Comparison of ENCODE assay signal across 1 cellular context in the genomic region with DNA sequence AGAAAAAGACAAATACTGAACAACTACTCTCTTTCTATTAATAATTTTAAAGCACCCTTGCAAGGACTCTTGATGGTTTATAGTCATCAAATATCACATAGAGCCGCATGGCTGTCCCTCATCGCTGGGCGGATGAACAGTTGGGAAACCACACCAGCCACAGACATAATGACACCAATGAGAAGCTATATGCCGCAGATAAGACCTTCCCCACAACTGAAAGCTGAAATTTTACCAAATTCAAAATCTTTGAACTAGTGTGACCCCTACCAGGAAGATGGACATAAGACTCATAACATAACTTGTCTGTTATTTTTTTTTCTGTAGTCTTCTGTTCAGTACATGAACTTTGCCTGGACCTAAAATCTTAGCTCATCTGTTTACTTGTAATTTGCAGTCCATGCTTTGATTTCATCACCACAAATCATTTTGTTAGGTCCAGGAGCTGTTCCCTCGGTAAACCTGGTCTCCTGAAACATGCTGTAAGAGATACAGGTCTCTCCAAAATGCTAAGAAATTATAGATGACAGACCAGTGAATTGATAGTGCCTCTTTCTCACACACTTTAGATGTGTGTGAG.
TF ChIP-seq lines count a peak whose summit lies in the region.

No MANE protein-coding gene starts in this region.

TF ChIP-seq in K562, 482 proteins besides CTCF, POLR2A, EP300 and RAD21 (continued from another document):
- TF ChIP-seq MGA (IDR thresholded peaks at IDR 0.05) (0 out of 2 replicates have a peak, but pooled peaks have one; percentile 22), KDM1A (IDR thresholded peaks at IDR 0.05) (peak; percentile 79 to 88; a peak in 3 of 4 replicates), ETV1 (tag; conservative IDR thresholded peaks at IDR 0.05; ENCODE audit: low read depth) (0 out of 2 replicates have a peak, but pooled peaks have one; percentile 13), MYNN (IDR thresholded peaks at IDR 0.05) (no peak), MYNN (CRISPR knock-in tag; IDR thresholded peaks at IDR 0.05) (no peak), ID3 (CRISPR knock-in tag; IDR thresholded peaks at IDR 0.05) (no peak), ID3 (tag; IDR thresholded peaks at IDR 0.05) (0 out of 2 replicates have a peak, but pooled peaks have one; percentile 19), CBFA2T3 (IDR thresholded peaks at IDR 0.05) (peak; percentile 30; the same call in 1 of the 2 replicates), BRF1 (IDR thresholded peaks at IDR 0.05; ENCODE audit: borderline replicate concordance, extremely low read depth, insufficient read length) (no peak), ARNT (IDR thresholded peaks at IDR 0.05) (no peak), MEIS2 (IDR thresholded peaks at IDR 0.05; ENCODE audit: partially characterized antibody) (peak; percentile 64), HDAC2 (IDR thresholded peaks at IDR 0.05) (peak; percentile 63; the same call in 1 of the 2 replicates), TAF15 (IDR thresholded peaks at IDR 0.05; ENCODE audit: low read depth, low read length) (no peak), PKNOX1 (IDR thresholded peaks at IDR 0.05) (peak; percentile 45; the same call in 1 of the 2 replicates), CEBPG (CRISPR knock-in tag; IDR thresholded peaks at IDR 0.05) (no peak), CEBPG (tag; conservative IDR thresholded peaks at IDR 0.05 in 1 of 2, IDR thresholded peaks at IDR 0.05 in 1 of 2) (peak in 1 of 2 experiments; percentile 29; a peak in 1 of 4 replicates), ATF3 (IDR thresholded peaks at IDR 0.05) (peak; percentile 51; the same call in 1 of the 2 replicates), ATF3 (CRISPR knock-in tag; conservative IDR thresholded peaks at IDR 0.05) (no peak), FOXM1 (IDR thresholded peaks at IDR 0.05; ENCODE audit: low read depth) (peak; percentile 39; the same call in 1 of the 2 replicates), FOXM1 (CRISPR knock-in tag; IDR thresholded peaks at IDR 0.05; ENCODE audit: low read depth) (no peak), KLF10 (CRISPR knock-in tag; IDR thresholded peaks at IDR 0.05) (no peak), NFRKB (IDR thresholded peaks at IDR 0.05; ENCODE audit: low read depth) (no peak), ELF1 (tag; IDR thresholded peaks at IDR 0.05) (no peak), VEZF1 (CRISPR knock-in tag; IDR thresholded peaks at IDR 0.05) (0 out of 2 replicates have a peak, but pooled peaks have one; percentile 14), L3MBTL2 (IDR thresholded peaks at IDR 0.05) (peak; percentile 38; the same call in 1 of the 2 replicates), ESRRA (IDR thresholded peaks at IDR 0.05; ENCODE audit: borderline replicate concordance, low read depth) (peak; percentile 56; the same call in 1 of the 2 replicates), CREBBP (IDR thresholded peaks at IDR 0.05; ENCODE audit: low read depth, low read length) (no peak)
- TF ChIP-seq, protein P1, sequence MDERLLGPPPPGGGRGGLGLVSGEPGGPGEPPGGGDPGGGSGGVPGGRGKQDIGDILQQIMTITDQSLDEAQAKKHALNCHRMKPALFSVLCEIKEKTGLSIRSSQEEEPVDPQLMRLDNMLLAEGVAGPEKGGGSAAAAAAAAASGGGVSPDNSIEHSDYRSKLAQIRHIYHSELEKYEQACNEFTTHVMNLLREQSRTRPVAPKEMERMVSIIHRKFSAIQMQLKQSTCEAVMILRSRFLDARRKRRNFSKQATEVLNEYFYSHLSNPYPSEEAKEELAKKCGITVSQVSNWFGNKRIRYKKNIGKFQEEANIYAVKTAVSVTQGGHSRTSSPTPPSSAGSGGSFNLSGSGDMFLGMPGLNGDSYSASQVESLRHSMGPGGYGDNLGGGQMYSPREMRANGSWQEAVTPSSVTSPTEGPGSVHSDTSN (CRISPR knock-in tag; IDR thresholded peaks at IDR 0.05; ENCODE audit: low read depth) = no peak
- TF ChIP-seq, protein P1 (tag; conservative IDR thresholded peaks at IDR 0.05; ENCODE audit: low read depth) = 0 out of 2 replicates have a peak, but pooled peaks have one; percentile 14
